Comparison of ENCODE assay signal across 8 cellular contexts in genomic region chr1:155856257-155856974, GRCh38. TPM values are rescaled to one million over a fixed set of nuclear protein-coding genes. Genes with fewer than 3 reads are reported as not detected.
A peak's percentile ranks its signal among the peaks of the same experiment; 100 is the strongest.
DNase-seq lines count a peak whose midpoint lies in the region; TF ChIP-seq lines count a peak whose summit lies in the region.

No MANE protein-coding gene starts in this region.

- H3K4me3 ChIP-seq in BJ (ENCODE audit: low read depth, low read length) (peak overlapping the region; percentile 91), NB4 (ENCODE audit: low read depth, low read length) (peak overlapping the region; percentile 95), ectodermal cell (ENCODE audit: insufficient read depth, low read depth, low read length) (peak overlapping the region; percentile 64)

- 56 to 58% methylated on average over 20 of the region's 20 CpGs for WGBS in ectodermal cell, 2 experiments

- peaks cover 6% of the 10 kb centered on the region for H3K4me1 ChIP-seq in ectodermal cell (ENCODE audit: control insufficient read depth, insufficient read depth, low read length)

- H3K27ac Mint-ChIP-seq in nephron, result peak overlapping the region; percentile 78 to 96 (median 91)

- no peak overlapping the region for H3K27ac ChIP-seq in ectodermal cell (ENCODE audit: insufficient read depth, low read depth, low read length, poor library complexity, severe bottlenecking)

- peak overlapping the region; percentile 98 to 99 (median 98) for H3K4me3 Mint-ChIP-seq in nephron

- no peak for TF ChIP-seq POLR2A in NB4 (IDR thresholded peaks at IDR 0.05; ENCODE audit: extremely low read depth, insufficient read length)

- no peaks in the 10 kb centered on the region for H3K9me3 Mint-ChIP-seq in nephron

- CTCF ChIA-PET in BJ (lab: Yijun Ruan, JAX), result interaction anchor here (1.5 kb wide), 1 partner anchor 22 kb away, joined by 3 read pairs; no protein-coding TSS in a partner anchor

- TF ChIP-seq CTCF in BJ (IDR thresholded peaks at IDR 0.05; ENCODE audit: insufficient read depth, low read depth, low read length) (no peak), NB4 (IDR thresholded peaks at IDR 0.05; ENCODE audit: low read depth, low read length) (no peak), nephron (IDR thresholded peaks at IDR 0.05; ENCODE audit: unreplicated experiment in 3 of 3) (no peak)

- peaks cover 23% of the 10 kb centered on the region for H3K4me1 Mint-ChIP-seq in nephron

- no peaks in the 10 kb centered on the region for H3K9me3 ChIP-seq in ectodermal cell (ENCODE audit: control insufficient read depth, low read length)

- POLR2A ChIA-PET in BJ (lab: Charles Lee), result interaction anchor here (0.6 to 0.7 kb wide), 2 partner anchors 12 to 356 kb away, joined by 4 to 5 read pairs; partner anchors contain the start of gene PMF1

- DNase-seq in BJ (ENCODE audit: low read depth) (no peak), NB4 (ENCODE audit: low read depth) (no peak), NCI-H526 treated with DMSO at 0.1 percent for 48 hours (lab: John Stamatoyannopoulos, UW) (no peak), activated gamma-delta T cell (lab: John Stamatoyannopoulos, UW) (no peak), CD1c-positive myeloid dendritic cell (ENCODE audit: extremely low spot score) (no peak)
- no peak for DNase-seq in stimulated activated CD8-positive, alpha-beta memory T cell treated with anti-CD3 and anti-CD28 coated beads, Interleukin-4, amount 100 ng/mL, for 48 hours

- H3K36me3 ChIP-seq in BJ (ENCODE audit: control insufficient read depth, insufficient read depth, low read length) (peaks cover 8% of the 10 kb centered on the region), ectodermal cell (ENCODE audit: control insufficient read depth, insufficient read depth, low read length) (peaks cover 23% of the 10 kb centered on the region)

- peaks cover 32% of the 10 kb centered on the region for H3K36me3 Mint-ChIP-seq in nephron (ENCODE audit: low read depth)

- no peaks in the 10 kb centered on the region for H3K27me3 Mint-ChIP-seq in nephron (ENCODE audit: low read depth)

- no peaks in the 10 kb centered on the region for H3K27me3 ChIP-seq in BJ (ENCODE audit: control insufficient read depth, insufficient read depth, low read length)
- H3K27me3 ChIP-seq in ectodermal cell (ENCODE audit: control insufficient read depth, insufficient read depth, low read length, poor library complexity, severe bottlenecking), result peaks cover 7% of the 10 kb centered on the region

RNA-seq across cellular contexts. Expression of gene GON4L, which starts 0.6 kb away (rescaled TPM):
- 17.9 and 18.3 TPM in 2 replicates for polyA plus RNA-seq in BJ (2011; rRNA removed)
- 22.1 and 37.0 TPM in 2 replicates for polyA minus RNA-seq in BJ (2011; rRNA and poly(A)+ RNA removed)
- 42.7 TPM for polyA plus RNA-seq in ectodermal cell (2013, experiment 1 of 4)
- 55.7 TPM for polyA plus RNA-seq in ectodermal cell (2013, experiment 2 of 4)
- 29.7 TPM for polyA plus RNA-seq in ectodermal cell (2013, experiment 3 of 4)
- 33.8 TPM for polyA plus RNA-seq in ectodermal cell (2013, experiment 4 of 4)

RNA-seq across cellular contexts. Expression of gene SYT11, which starts 3.0 kb away (rescaled TPM):
- 36.0 and 36.6 TPM in 2 replicates for polyA plus RNA-seq in BJ (2011; rRNA removed)
- polyA minus RNA-seq in BJ (2011; rRNA and poly(A)+ RNA removed), result 20.8 and 28.2 TPM in 2 replicates
- 4.9 TPM for polyA plus RNA-seq in ectodermal cell (2013, experiment 1 of 4)
- polyA plus RNA-seq in ectodermal cell (2013, experiment 2 of 4), result 4.9 TPM
- polyA plus RNA-seq in ectodermal cell (2013, experiment 3 of 4), result 3.5 TPM
- 3.5 TPM for polyA plus RNA-seq in ectodermal cell (2013, experiment 4 of 4)

RNA-seq across cellular contexts. Expression of gene RIT1, which starts 54.7 kb away (rescaled TPM):
- 25.8 and 42.6 TPM in 2 replicates for polyA plus RNA-seq in BJ (2011; rRNA removed)
- 28.8 and 32.9 TPM in 2 replicates for polyA minus RNA-seq in BJ (2011; rRNA and poly(A)+ RNA removed)
- polyA plus RNA-seq in ectodermal cell (2013, experiment 1 of 4), result 43.4 TPM
- 42.0 TPM for polyA plus RNA-seq in ectodermal cell (2013, experiment 2 of 4)
- 34.1 TPM for polyA plus RNA-seq in ectodermal cell (2013, experiment 3 of 4)
- 42.2 TPM for polyA plus RNA-seq in ectodermal cell (2013, experiment 4 of 4)
